Comparison of ENCODE assay signal across 17 cellular contexts in the genomic region with DNA sequence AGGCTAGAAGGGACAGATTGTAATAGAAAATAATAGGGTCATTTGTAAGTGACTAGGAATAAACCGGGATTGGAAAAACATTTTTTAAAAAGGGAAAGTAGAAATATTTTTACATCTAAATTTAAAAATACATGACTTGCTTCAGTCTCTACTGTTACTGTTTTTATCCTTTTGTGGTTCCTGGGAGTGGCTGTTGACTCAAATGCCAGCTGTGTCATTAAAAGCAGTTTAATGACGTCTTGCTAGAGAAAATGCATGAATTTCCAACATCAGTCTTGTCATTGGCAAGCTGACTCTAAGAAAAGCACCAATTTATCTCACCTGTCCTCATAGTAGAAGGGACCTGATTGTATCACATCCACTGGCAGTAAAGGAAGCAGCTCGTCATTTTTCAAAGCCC. TPM values are rescaled to one million over a fixed set of nuclear protein-coding genes. Genes with fewer than 3 reads are reported as not detected.
DNase-seq lines count a peak whose midpoint lies in the region; TF ChIP-seq lines count a peak whose summit lies in the region.
"Had no signal": no experiment of that assay in that cellular context is flagged by ENCODE, and none has a peak within 500 bp of the region (broad histone marks: within the 10 kb centered on the region; RNA-seq: fewer than 3 reads in every experiment).

No MANE protein-coding gene starts in this region.

- intact Hi-C loops in CD14-positive monocyte (cut with micrococcal nuclease): no loop called here

- peaks cover 16% of the 10 kb centered on the region for H3K36me3 Mint-ChIP-seq in type B pancreatic cell
- H3K36me3 Mint-ChIP-seq in CD14-positive monocyte: peaks cover 18 to 22% of the 10 kb centered on the region in 2 donors

- H3K9me3 Mint-ChIP-seq in type B pancreatic cell (no peaks in the 10 kb centered on the region), CD14-positive monocyte (no peaks in the 10 kb centered on the region)
- H3K9me3 Mint-ChIP-seq: CD4-positive, alpha-beta memory T cell; HFFc6 had no signal

- no peaks in the 10 kb centered on the region for H3K27me3 Mint-ChIP-seq in type B pancreatic cell
- peaks cover 0 to 1% (median 0%) of the 10 kb centered on the region in 3 donors for H3K27me3 Mint-ChIP-seq in CD14-positive monocyte (ENCODE audit: low read depth in 3 of 3)
- H3K27me3 Mint-ChIP-seq: CD4-positive, alpha-beta memory T cell had no signal

- H3K4me1 Mint-ChIP-seq in type B pancreatic cell (ENCODE audit: unreplicated experiment) (no peaks in the 10 kb centered on the region), CD14-positive monocyte (no peaks in the 10 kb centered on the region)
- H3K4me1 Mint-ChIP-seq: CD4-positive, alpha-beta memory T cell had no signal

- TF ChIP-seq CTCF in type B pancreatic cell (conservative IDR thresholded peaks at IDR 0.05) (no peak), CD14-positive monocyte (IDR thresholded peaks at IDR 0.05) (no peak)

- DNase-seq in AG20443 (ENCODE audit: low spot score) (peak; percentile 23), LHCN-M2 (ENCODE audit: low read depth) (peak; percentile 10), myocyte (ENCODE audit: low read depth) (peak; percentile 52), type B pancreatic cell (ENCODE audit: extremely low spot score, unreplicated experiment) (no peak), CD14-positive monocyte (ENCODE audit: low spot score) (no peak)
- DNase-seq in effector CD4-positive, alpha-beta T cell: no peak
- DNase-seq: BE2C; CD4-positive, alpha-beta memory T cell; DMS153; DMS79; GDM1; GOT3; H7; HFFc6; IMR-90 had no signal

- no peak overlapping the region for H3K4me3 Mint-ChIP-seq in type B pancreatic cell
- no peak overlapping the region for H3K4me3 Mint-ChIP-seq in CD14-positive monocyte
- H3K4me3 Mint-ChIP-seq: CD4-positive, alpha-beta memory T cell; HFFc6 had no signal

- H3K27ac Mint-ChIP-seq in type B pancreatic cell (peak overlapping the region; percentile 17), CD14-positive monocyte (no peak overlapping the region)
- H3K27ac Mint-ChIP-seq: CD4-positive, alpha-beta memory T cell; HFFc6 had no signal

RNA-seq across cellular contexts. Expression of a gene that starts 16.7 kb away (rescaled TPM):
- total RNA-seq in LHCN-M2 (2014; rRNA removed) (10.4 and 13.8 TPM in 2 replicates), myocyte (4.5 and 7.1 TPM in 2 replicates), type B pancreatic cell (ENCODE audit: low replicate concordance) (12.5 and 13.7 TPM in 2 replicates)
- 8.2 TPM for polyA plus RNA-seq in LHCN-M2 (2012)
- polyA plus RNA-seq in myocyte (2012): 6.8 TPM
- polyA plus RNA-seq in CD14-positive monocyte: 1 to 10 TPM in 1 of 2 donors, under 1 TPM in 1; 0.78 to 1.4 TPM

RNA-seq across cellular contexts. Expression of a gene that starts 23.7 kb away (rescaled TPM):
- total RNA-seq in LHCN-M2 (2014; rRNA removed) (20.8 and 24.2 TPM in 2 replicates), myocyte (22.7 and 26.2 TPM in 2 replicates), type B pancreatic cell (ENCODE audit: low replicate concordance) (28.8 and 45.6 TPM in 2 replicates)
- polyA plus RNA-seq in LHCN-M2 (2012): 6.8 TPM
- polyA plus RNA-seq in myocyte (2012): 10.6 TPM
- 1 to 10 TPM; 2.6 to 4.3 TPM for polyA plus RNA-seq in CD14-positive monocyte

RNA-seq across cellular contexts. Expression of a gene that starts 23.8 kb away (rescaled TPM):
- total RNA-seq in LHCN-M2 (2014; rRNA removed) (13.8 and 15.6 TPM in 2 replicates), myocyte (8.2 and 11.7 TPM in 2 replicates), type B pancreatic cell (ENCODE audit: low replicate concordance) (25.5 and 29.1 TPM in 2 replicates)
- polyA plus RNA-seq in LHCN-M2 (2012): 7.4 TPM
- polyA plus RNA-seq in myocyte (2012): 8.9 TPM
- 1 to 10 TPM; 6.1 to 7.6 TPM for polyA plus RNA-seq in CD14-positive monocyte

RNA-seq across cellular contexts. Expression of a gene that starts 45.1 kb away (rescaled TPM):
- total RNA-seq in LHCN-M2 (2014; rRNA removed): not detected in 2 replicates
- polyA plus RNA-seq in LHCN-M2 (2012): not detected
- not detected in 2 replicates for total RNA-seq in myocyte
- polyA plus RNA-seq in myocyte (2012): not detected
- not detected in 2 replicates for total RNA-seq in type B pancreatic cell (ENCODE audit: low replicate concordance)
- polyA plus RNA-seq in CD14-positive monocyte: not detected
- total RNA-seq: A172; CD4-positive, alpha-beta memory T cell; Daoy; H7; HFFc6; IMR-90 had no signal
- polyA plus RNA-seq: CD4-positive, alpha-beta memory T cell; IMR-90 had no signal

Comparison
In these comparisons a context has a peak if more than half of its experiments do, and no peak if none do; other contexts are left out.
1. DNase-seq: peak in AG20443 (single experiment), LHCN-M2 (single experiment) and myocyte (single experiment); none in type B pancreatic cell (single experiment), CD14-positive monocyte (single experiment) and effector CD4-positive, alpha-beta T cell (single experiment).